In genomic region chr17:72733619-72734282, GRCh38 we compare ENCODE assay signal across 23 cellular contexts.
DNase-seq lines count a peak whose midpoint lies in the region; ATAC-seq and TF ChIP-seq lines count a peak whose summit lies in the region.
"Had no signal": no experiment of that assay in that cellular context is flagged by ENCODE, and none has a peak within 500 bp of the region (broad histone marks: within the 10 kb centered on the region; RNA-seq: fewer than 3 reads in every experiment).

No MANE protein-coding gene starts in this region.

- H3K36me3 Mint-ChIP-seq in naive thymus-derived CD4-positive, alpha-beta T cell, result peaks cover 0 to 18% (median 9%) of the 10 kb centered on the region in 5 donors
- H3K36me3 Mint-ChIP-seq: WTC11 had no signal

- no peaks in the 10 kb centered on the region for H3K27me3 Mint-ChIP-seq in naive thymus-derived CD4-positive, alpha-beta T cell
- H3K27me3 Mint-ChIP-seq: activated CD8-positive, alpha-beta T cell treated with anti-CD3 and anti-CD28 coated beads for 36 hours; dendritic cell treated with granulocyte-macrophage colony-stimulating factor and Interleukin-4, amounts not matched to agents 40 ng/mL and 50 ng/mL, for 4 days had no signal

- peak overlapping the region in 9 of 11 experiments; percentile 3 to 34 (median 15); a peak in 7 of 22 replicates for H3K4me2 ChIP-seq in BLaER1 treated with 17β-estradiol and CSF1 and Interleukin-3, amounts not matched to agents 10 nM and 100 nM

- intact Hi-C loops in naive thymus-derived CD4-positive, alpha-beta T cell (cut with micrococcal nuclease), result no loop called here

- no peak overlapping the region for H3K9ac ChIP-seq in BLaER1 treated with 17β-estradiol and CSF1 and Interleukin-3, amounts not matched to agents 10 nM and 100 nM

- CTCF ChIA-PET in naive thymus-derived CD4-positive, alpha-beta T cell (lab: Charles Lee), result interaction anchor here (1.3 kb wide), 1 partner anchor 9 kb away, joined by 4 read pairs; no protein-coding TSS in a partner anchor

- H3K4me3 Mint-ChIP-seq in naive thymus-derived CD4-positive, alpha-beta T cell, result no peak overlapping the region
- H3K4me3 Mint-ChIP-seq: activated CD8-positive, alpha-beta T cell treated with anti-CD3 and anti-CD28 coated beads for 36 hours; dendritic cell treated with granulocyte-macrophage colony-stimulating factor and Interleukin-4, amounts not matched to agents 40 ng/mL and 50 ng/mL, for 4 days; T-helper 1 cell treated with Interleukin-12 subunit alpha and Interleukin-12 subunit beta and Interleukin-4 antibody, amounts not matched to agents 30 μg/mL and 1 μg/mL, for 36 hours; WTC11 had no signal

- H3K27me3 ChIP-seq in BLaER1 treated with 17β-estradiol and CSF1 and Interleukin-3, amounts not matched to agents 10 nM and 100 nM, result no peaks in the 10 kb centered on the region
- no peaks in the 10 kb centered on the region for H3K27me3 ChIP-seq in naive thymus-derived CD4-positive, alpha-beta T cell (ENCODE audit: control insufficient read depth in 2 of 2, insufficient read depth in 2 of 2, low read length in 2 of 2)
- H3K27me3 ChIP-seq: brain microvascular endothelial cell, right atrium auricular region, stomach had no signal

- H3K27ac ChIP-seq in BLaER1 treated with 17β-estradiol and CSF1 and Interleukin-3, amounts not matched to agents 10 nM and 100 nM, result no peak overlapping the region
- no peak overlapping the region for H3K27ac ChIP-seq in naive thymus-derived CD4-positive, alpha-beta T cell (ENCODE audit: low read depth, low read length)
- H3K27ac ChIP-seq: brain microvascular endothelial cell, right atrium auricular region, stomach had no signal

- no peak overlapping the region for H3K4me3 ChIP-seq in BLaER1 treated with 17β-estradiol and CSF1 and Interleukin-3, amounts not matched to agents 10 nM and 100 nM
- no peak overlapping the region for H3K4me3 ChIP-seq in foreskin fibroblast (ENCODE audit: low read depth in 1 of 2, low read length in 2 of 2)
- H3K4me3 ChIP-seq in naive thymus-derived CD4-positive, alpha-beta T cell (ENCODE audit: low read length), result no peak overlapping the region
- H3K4me3 ChIP-seq: right atrium auricular region, stomach had no signal

- POLR2A ChIA-PET in naive thymus-derived CD4-positive, alpha-beta T cell (lab: Charles Lee), result no interaction called here

- peak; percentile 85 for DNase-seq in MV-4-11 (lab: John Stamatoyannopoulos, UW)
- no peak for DNase-seq in foreskin fibroblast
- no peak for DNase-seq in naive thymus-derived CD4-positive, alpha-beta T cell
- DNase-seq in LoVo (ENCODE audit: low spot score), result no peak
- no peak for DNase-seq in NCI-H1092 treated with DMSO at 0.1 percent for 48 hours (lab: John Stamatoyannopoulos, UW)
- DNase-seq: activated CD8-positive, alpha-beta T cell treated with anti-CD3 and anti-CD28 coated beads for 36 hours; activated T-cell treated with anti-CD3 and anti-CD28 coated beads, Interleukin-2, amount 50 U/mL, for 48 hours; brain microvascular endothelial cell; DMS 273 treated with DMSO at 0.1 percent for 48 hours; GF-D8; Karpas-422; left cardiac atrium; NCI-H1436; NCI-H2227 treated with DMSO at 0.1 percent for 48 hours; Right ventricle myocardium superior; stomach had no signal

- peak; percentile 53 for ATAC-seq in GM18870 (IDR thresholded peaks at IDR 0.05; ENCODE audit: unreplicated experiment)
- ATAC-seq in HG02870 (IDR thresholded peaks at IDR 0.05; ENCODE audit: unreplicated experiment), result peak; percentile 66
- ATAC-seq in naive thymus-derived CD4-positive, alpha-beta T cell, result no peak
- ATAC-seq: activated CD8-positive, alpha-beta T cell treated with anti-CD3 and anti-CD28 coated beads for 36 hours; left cardiac atrium; WTC11 had no signal

- peaks cover 3 to 17% (median 9%) of the 10 kb centered on the region in 10 experiments; a peak in 16 of 20 replicates for H3K4me1 ChIP-seq in BLaER1 treated with 17β-estradiol and CSF1 and Interleukin-3, amounts not matched to agents 10 nM and 100 nM
- H3K4me1 ChIP-seq in naive thymus-derived CD4-positive, alpha-beta T cell (ENCODE audit: control insufficient read depth in 2 of 2, insufficient read depth in 2 of 2, low read length in 2 of 2), result no peaks in the 10 kb centered on the region
- H3K4me1 ChIP-seq: right atrium auricular region, stomach had no signal

- no peak for TF ChIP-seq CTCF in foreskin fibroblast (IDR thresholded peaks at IDR 0.05; ENCODE audit: low read depth, low read length)

- no peak overlapping the region for H3K27ac Mint-ChIP-seq in naive thymus-derived CD4-positive, alpha-beta T cell
- H3K27ac Mint-ChIP-seq: activated CD8-positive, alpha-beta T cell treated with anti-CD3 and anti-CD28 coated beads for 36 hours; dendritic cell treated with granulocyte-macrophage colony-stimulating factor and Interleukin-4, amounts not matched to agents 40 ng/mL and 50 ng/mL, for 4 days; T-helper 1 cell treated with Interleukin-12 subunit alpha and Interleukin-12 subunit beta and Interleukin-4 antibody, amounts not matched to agents 30 μg/mL and 1 μg/mL, for 36 hours; WTC11 had no signal

- peaks cover 0 to 28% (median 21%) of the 10 kb centered on the region in 11 experiments; a peak in 12 of 22 replicates for H3K36me3 ChIP-seq in BLaER1 treated with 17β-estradiol and CSF1 and Interleukin-3, amounts not matched to agents 10 nM and 100 nM
- peaks cover 0 to 7% (median 0%) of the 10 kb centered on the region in 3 experiments for H3K36me3 ChIP-seq in naive thymus-derived CD4-positive, alpha-beta T cell (ENCODE audit: control insufficient read depth in 2 of 3, insufficient read depth in 3 of 3, low read length in 3 of 3)
- H3K36me3 ChIP-seq: brain microvascular endothelial cell, right atrium auricular region had no signal

- H3K9me3 Mint-ChIP-seq in naive thymus-derived CD4-positive, alpha-beta T cell, result no peaks in the 10 kb centered on the region
- H3K9me3 Mint-ChIP-seq: activated CD8-positive, alpha-beta T cell treated with anti-CD3 and anti-CD28 coated beads for 36 hours; dendritic cell treated with granulocyte-macrophage colony-stimulating factor and Interleukin-4, amounts not matched to agents 40 ng/mL and 50 ng/mL, for 4 days; T-helper 1 cell treated with Interleukin-12 subunit alpha and Interleukin-12 subunit beta and Interleukin-4 antibody, amounts not matched to agents 30 μg/mL and 1 μg/mL, for 36 hours; WTC11 had no signal

- H4K20me1 ChIP-seq in BLaER1 treated with 17β-estradiol and CSF1 and Interleukin-3, amounts not matched to agents 10 nM and 100 nM, result no peaks in the 10 kb centered on the region; a peak in 1 of 22 replicates

- no peaks in the 10 kb centered on the region for H3K9me3 ChIP-seq in BLaER1 treated with 17β-estradiol and CSF1 and Interleukin-3, amounts not matched to agents 10 nM and 100 nM (replicated peaks in 1 of 11)
- H3K9me3 ChIP-seq in naive thymus-derived CD4-positive, alpha-beta T cell (ENCODE audit: control insufficient read depth in 2 of 3, low read length in 3 of 3), result no peaks in the 10 kb centered on the region
- H3K9me3 ChIP-seq: right atrium auricular region, stomach had no signal

- peaks cover 0 to under 1% (median 0%) of the 10 kb centered on the region in 7 donors for H3K4me1 Mint-ChIP-seq in naive thymus-derived CD4-positive, alpha-beta T cell
- H3K4me1 Mint-ChIP-seq: WTC11 had no signal
